Comparison of ENCODE assay signal across 6 cellular contexts in the genomic region with DNA sequence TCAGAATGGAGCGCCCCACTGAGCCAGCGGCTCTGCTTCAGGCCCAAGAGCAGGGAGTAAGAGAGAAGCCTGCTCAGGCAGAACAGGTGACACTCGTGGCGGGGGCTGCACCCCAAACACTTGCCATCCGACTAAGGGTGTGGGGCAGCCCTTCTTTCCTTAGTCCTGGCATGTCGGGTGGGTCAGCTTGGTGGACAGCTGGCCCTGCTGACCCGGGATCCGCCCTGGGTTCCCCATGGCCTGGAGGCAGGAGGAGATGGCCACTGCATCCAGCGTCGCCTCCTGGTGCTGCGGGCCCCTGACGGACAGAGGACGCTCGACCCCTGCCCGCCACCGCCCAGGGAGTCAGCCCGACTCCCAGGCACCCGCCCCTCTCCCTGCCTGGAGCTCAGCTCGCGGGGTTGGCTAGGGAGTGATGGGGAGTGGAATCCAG. TPM values are rescaled to one million over a fixed set of nuclear protein-coding genes. Genes with fewer than 3 reads are reported as not detected.
DNase-seq lines count a peak whose midpoint lies in the region; ATAC-seq and TF ChIP-seq lines count a peak whose summit lies in the region.

No MANE protein-coding gene starts in this region.

- H3K27me3 ChIP-seq in A673 (replicated peaks; ENCODE audit: insufficient read depth, low read depth, low read length, poor library complexity) = no peaks in the 10 kb centered on the region
- H3K27me3 ChIP-seq in layer of hippocampus (ENCODE audit: control insufficient read depth, insufficient read depth, low read length) = no peaks in the 10 kb centered on the region

- CTCF ChIA-PET in A673 (lab: Charles Lee) = no interaction called here

- no peak for TF ChIP-seq CTCF in A673 (conservative IDR thresholded peaks at IDR 0.05; ENCODE audit: low read depth, low read length)

- H3K4me3 Mint-ChIP-seq in T-helper 17 cell = peak overlapping the region; percentile 81

- H3K27ac ChIP-seq in A673 (ENCODE audit: low read depth, low read length, poor library complexity, severe bottlenecking) = no peak overlapping the region
- H3K27ac ChIP-seq in layer of hippocampus (ENCODE audit: low read depth, low read length) = peak overlapping the region; percentile 89

- no TSS peak for BruUV-seq in A673 (replicated peaks; lab: Mats Ljungman, UMichigan)

- ATAC-seq in T-helper 17 cell = no peak
- no peak for ATAC-seq in HG02981 (IDR thresholded peaks at IDR 0.05; ENCODE audit: unreplicated experiment)
- ATAC-seq in HG02973 (IDR thresholded peaks at IDR 0.05; ENCODE audit: unreplicated experiment) = no peak

- POLR2A ChIA-PET in A673 (lab: Charles Lee; ENCODE audit: low non-redundant PET) = no interaction called here

- peaks cover 10% of the 10 kb centered on the region for H3K4me1 Mint-ChIP-seq in T-helper 17 cell

- peak overlapping the region; percentile 64 for H3K4me3 ChIP-seq in A673 (ENCODE audit: low read depth, low read length, poor library complexity, severe bottlenecking)

- DNase-seq in A673 (ENCODE audit: low spot score) (no peak), T-helper 17 cell (no peak), OCI-M2 (lab: John Stamatoyannopoulos, UW; ENCODE audit: unreplicated experiment) (no peak)

- H3K9me3 ChIP-seq in A673 (ENCODE audit: low read depth, low read length, poor library complexity, severe bottlenecking) (no peaks in the 10 kb centered on the region), T-helper 17 cell (ENCODE audit: control insufficient read depth, low read length, poor library complexity, severe bottlenecking) (no peaks in the 10 kb centered on the region)

- intact Hi-C loops in A673 (cut with micrococcal nuclease; ENCODE audit: unreplicated experiment) = no loop called here

- H3K27me3 Mint-ChIP-seq in T-helper 17 cell = no peaks in the 10 kb centered on the region

- no peaks in the 10 kb centered on the region for H3K36me3 Mint-ChIP-seq in T-helper 17 cell (ENCODE audit: low read depth)

- no peak overlapping the region for H3K27ac Mint-ChIP-seq in T-helper 17 cell

- peaks cover 5% of the 10 kb centered on the region for H3K4me1 ChIP-seq in A673 (ENCODE audit: insufficient read depth, low read length, poor library complexity, severe bottlenecking)

- no peaks in the 10 kb centered on the region for H3K36me3 ChIP-seq in A673 (ENCODE audit: insufficient read depth, low read length, poor library complexity, severe bottlenecking)

RNA-seq across cellular contexts. Expression of a gene that starts 1.2 kb away (rescaled TPM):
- total RNA-seq in A673 (2021) (0.92 and 2.1 TPM in 2 replicates), T-helper 17 cell (1 to 10 TPM; 3.5 to 6.3 TPM)

RNA-seq across cellular contexts. Expression of a gene that starts 4.7 kb away (rescaled TPM):
- total RNA-seq in A673 (2021) (96.3 and 101 TPM in 2 replicates), T-helper 17 cell (10 to 100 TPM; 18.2 to 20.2 TPM)

RNA-seq across cellular contexts. Expression of a gene that starts 16.1 kb away (rescaled TPM):
- 79.0 and 83.3 TPM in 2 replicates for total RNA-seq in A673 (2021)
- total RNA-seq in T-helper 17 cell = 10 to 100 TPM; 48.7 to 51.2 TPM

RNA-seq across cellular contexts. Expression of a gene that starts 20.0 kb away (rescaled TPM):
- total RNA-seq in A673 (2021) (16.0 and 22.3 TPM in 2 replicates), T-helper 17 cell (1 to 10 TPM; 6.3 to 9.1 TPM)

RNA-seq across cellular contexts. Expression of a gene that starts 30.7 kb away (rescaled TPM):
- total RNA-seq in A673 (2021) (not detected in 2 replicates), T-helper 17 cell (not detected)
